In genomic region chr9:4760122-4760521, GRCh38 we compare ENCODE assay signal across 1 cellular context.
TF ChIP-seq lines count a peak whose summit lies in the region.

No MANE protein-coding gene starts in this region.

TF ChIP-seq in SK-N-SH treated with all-trans-retinoic acid at 6 μM for 48 hours, 23 proteins besides CTCF, POLR2A, EP300 and RAD21 (continued from another document):
- TF ChIP-seq, protein P1, sequence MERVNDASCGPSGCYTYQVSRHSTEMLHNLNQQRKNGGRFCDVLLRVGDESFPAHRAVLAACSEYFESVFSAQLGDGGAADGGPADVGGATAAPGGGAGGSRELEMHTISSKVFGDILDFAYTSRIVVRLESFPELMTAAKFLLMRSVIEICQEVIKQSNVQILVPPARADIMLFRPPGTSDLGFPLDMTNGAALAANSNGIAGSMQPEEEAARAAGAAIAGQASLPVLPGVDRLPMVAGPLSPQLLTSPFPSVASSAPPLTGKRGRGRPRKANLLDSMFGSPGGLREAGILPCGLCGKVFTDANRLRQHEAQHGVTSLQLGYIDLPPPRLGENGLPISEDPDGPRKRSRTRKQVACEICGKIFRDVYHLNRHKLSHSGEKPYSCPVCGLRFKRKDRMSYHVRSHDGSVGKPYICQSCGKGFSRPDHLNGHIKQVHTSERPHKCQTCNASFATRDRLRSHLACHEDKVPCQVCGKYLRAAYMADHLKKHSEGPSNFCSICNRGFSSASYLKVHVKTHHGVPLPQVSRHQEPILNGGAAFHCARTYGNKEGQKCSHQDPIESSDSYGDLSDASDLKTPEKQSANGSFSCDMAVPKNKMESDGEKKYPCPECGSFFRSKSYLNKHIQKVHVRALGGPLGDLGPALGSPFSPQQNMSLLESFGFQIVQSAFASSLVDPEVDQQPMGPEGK (CRISPR knock-in tag; IDR thresholded peaks at IDR 0.05; ENCODE audit: borderline replicate concordance): no peak
- no peak for TF ChIP-seq ISL1 (CRISPR knock-in tag; IDR thresholded peaks at IDR 0.05)
- TF ChIP-seq ZFP3 (CRISPR knock-in tag; IDR thresholded peaks at IDR 0.05): no peak
- TF ChIP-seq GLIS3 (CRISPR knock-in tag; IDR thresholded peaks at IDR 0.05): no peak
TF ChIP-seq in SK-N-SH treated with all-trans-retinoic acid at 6 μM for 48 hours: peak in this region for 0.
